17 cellular contexts compared by ENCODE assay signal in genomic region chr17:537133-537532, GRCh38.
"Had no signal": no experiment of that assay in that cellular context is flagged by ENCODE, and none has a peak within 500 bp of the region (broad histone marks: within the 10 kb centered on the region; RNA-seq: fewer than 3 reads in every experiment).

No MANE protein-coding gene starts in this region.

- H3K4me3 ChIP-seq: esophagus squamous epithelium, lung, tibial nerve, uterus had no signal

- H3K36me3 ChIP-seq: uterus had no signal

- H3K4me1 ChIP-seq: esophagus squamous epithelium, uterus had no signal

- H3K27ac ChIP-seq: esophagus squamous epithelium, uterus, WERI-Rb-1 had no signal

- H3K27me3 ChIP-seq: esophagus squamous epithelium, tibial nerve, uterus had no signal

- H3K9me3 ChIP-seq: esophagus squamous epithelium, tibial nerve, uterus had no signal

- H3K4me1 Mint-ChIP-seq: naive B cell; stimulated activated memory B cell treated with anti-CD40 and anti-IgM and Interleukin-4, amounts not matched to agents 10 μg/mL and 1 μg/mL and 100 μg/mL, for 72 hours had no signal

- FAIRE-seq: colon, endothelial cell of umbilical vein had no signal

- H3K27ac Mint-ChIP-seq: activated CD4-positive, alpha-beta memory T cell treated with anti-CD3 and anti-CD28 coated beads for 36 hours; activated CD4-positive, alpha-beta T cell treated with anti-CD3 and anti-CD28 coated beads for 36 hours; activated CD8-positive, alpha-beta memory T cell treated with anti-CD3 and anti-CD28 coated beads, Interleukin-2, amount 10 ng/mL, durations not matched to agents 7 days and 5 days; stimulated activated memory B cell treated with anti-CD40 and anti-IgM and Interleukin-4, amounts not matched to agents 10 μg/mL and 1 μg/mL and 100 μg/mL, for 72 hours had no signal

- H3K4me3 Mint-ChIP-seq: activated CD4-positive, alpha-beta memory T cell treated with anti-CD3 and anti-CD28 coated beads for 36 hours; activated CD4-positive, alpha-beta T cell treated with anti-CD3 and anti-CD28 coated beads for 36 hours; activated CD8-positive, alpha-beta memory T cell treated with anti-CD3 and anti-CD28 coated beads, Interleukin-2, amount 10 ng/mL, durations not matched to agents 7 days and 5 days; stimulated activated memory B cell treated with anti-CD40 and anti-IgM and Interleukin-4, amounts not matched to agents 10 μg/mL and 1 μg/mL and 100 μg/mL, for 72 hours had no signal

- H3K27me3 Mint-ChIP-seq: activated CD4-positive, alpha-beta memory T cell treated with anti-CD3 and anti-CD28 coated beads for 36 hours; activated CD4-positive, alpha-beta T cell treated with anti-CD3 and anti-CD28 coated beads for 36 hours; activated CD8-positive, alpha-beta memory T cell treated with anti-CD3 and anti-CD28 coated beads, Interleukin-2, amount 10 ng/mL, durations not matched to agents 7 days and 5 days; naive B cell; stimulated activated memory B cell treated with anti-CD40 and anti-IgM and Interleukin-4, amounts not matched to agents 10 μg/mL and 1 μg/mL and 100 μg/mL, for 72 hours had no signal

- ATAC-seq: activated CD4-positive, alpha-beta T cell treated with anti-CD3 and anti-CD28 coated beads for 36 hours; activated CD8-positive, alpha-beta memory T cell treated with anti-CD3 and anti-CD28 coated beads, Interleukin-2, amount 10 ng/mL, durations not matched to agents 7 days and 5 days; activated naive CD4-positive, alpha-beta T cell treated with anti-CD3 and anti-CD28 coated beads, Interleukin-2, amount 50 U/mL, for 72 hours; stimulated activated memory B cell treated with anti-CD40 and anti-IgM and Interleukin-4, amounts not matched to agents 10 μg/mL and 1 μg/mL and 100 μg/mL, for 72 hours had no signal

- H3K9me3 Mint-ChIP-seq: activated CD4-positive, alpha-beta memory T cell treated with anti-CD3 and anti-CD28 coated beads for 36 hours; activated naive CD4-positive, alpha-beta T cell treated with anti-CD3 and anti-CD28 coated beads, Interleukin-2, amount 50 U/mL, for 72 hours; naive B cell; stimulated activated memory B cell treated with anti-CD40 and anti-IgM and Interleukin-4, amounts not matched to agents 10 μg/mL and 1 μg/mL and 100 μg/mL, for 72 hours had no signal

- DNase-seq: activated CD4-positive, alpha-beta memory T cell treated with anti-CD3 and anti-CD28 coated beads for 36 hours; activated CD4-positive, alpha-beta T cell treated with anti-CD3 and anti-CD28 coated beads for 36 hours; activated CD8-positive, alpha-beta memory T cell treated with anti-CD3 and anti-CD28 coated beads, Interleukin-2, amount 10 ng/mL, durations not matched to agents 7 days and 5 days; activated effector memory CD4-positive, alpha-beta T cell treated with Interleukin-2 at 50 U/mL for 16 hours; activated T-cell treated with anti-CD3 and anti-CD28 coated beads, Interleukin-2, amount 50 U/mL, for 1 hour; esophagus squamous epithelium; naive B cell; retina; T-helper 9 cell; uterus; WERI-Rb-1 had no signal
